15 cellular contexts compared by ENCODE assay signal in genomic region chr2:105887246-105887645, GRCh38.
DNase-seq lines count a peak whose midpoint lies in the region; ATAC-seq and TF ChIP-seq lines count a peak whose summit lies in the region.
"Had no signal": no experiment of that assay in that cellular context is flagged by ENCODE, and none has a peak within 500 bp of the region (broad histone marks: within the 10 kb centered on the region; RNA-seq: fewer than 3 reads in every experiment).

No MANE protein-coding gene starts in this region.

- H3K36me3 Mint-ChIP-seq in stimulated activated effector memory CD8-positive, alpha-beta T cell treated with anti-CD3 and anti-CD28 coated beads, Interleukin-12 subunit alpha, Interleukin-12 subunit beta, amount 100 ng/mL, for 72 hours = peaks cover 94% of the 10 kb centered on the region

- no peak for DNase-seq in activated CD4-positive, CD25-positive, alpha-beta regulatory T cell treated with anti-CD3 and anti-CD28 coated beads, Interleukin-2, amount 50 U/mL, for 72 hours
- DNase-seq in coronary artery (ENCODE audit: low spot score) = peak; percentile 24
- DNase-seq in stimulated activated effector memory CD8-positive, alpha-beta T cell treated with anti-CD3 and anti-CD28 coated beads, Interleukin-12 subunit alpha, Interleukin-12 subunit beta, amount 100 ng/mL, for 72 hours (ENCODE audit: low spot score in 2 of 2) = no peak
- no peak for DNase-seq in mesenteric fat pad (ENCODE audit: low spot score)
- DNase-seq: activated CD4-positive, CD25-positive, alpha-beta regulatory T cell; caudate nucleus; NCI-H1436; NCI-H446; transverse colon had no signal

- H3K27ac ChIP-seq in VCaP (peak overlapping the region; percentile 56), coronary artery (peak overlapping the region; percentile 54 to 66)
- H3K27ac ChIP-seq: parathyroid adenoma, SK-N-MC, transverse colon had no signal

- H3K9me3 Mint-ChIP-seq in stimulated activated effector memory CD8-positive, alpha-beta T cell treated with anti-CD3 and anti-CD28 coated beads, Interleukin-12 subunit alpha, Interleukin-12 subunit beta, amount 100 ng/mL, for 72 hours = no peaks in the 10 kb centered on the region

- TF ChIP-seq CTCF in VCaP (conservative IDR thresholded peaks at IDR 0.05) (no peak), coronary artery (IDR thresholded peaks at IDR 0.05) (no peak)

- no peak overlapping the region for H3K4me3 Mint-ChIP-seq in stimulated activated effector memory CD8-positive, alpha-beta T cell treated with anti-CD3 and anti-CD28 coated beads, Interleukin-12 subunit alpha, Interleukin-12 subunit beta, amount 100 ng/mL, for 72 hours

- H3K4me3 ChIP-seq in coronary artery = no peak overlapping the region
- H3K4me3 ChIP-seq: SK-N-MC, transverse colon had no signal

- peak overlapping the region; percentile 24 for H3K27ac Mint-ChIP-seq in stimulated activated effector memory CD8-positive, alpha-beta T cell treated with anti-CD3 and anti-CD28 coated beads, Interleukin-12 subunit alpha, Interleukin-12 subunit beta, amount 100 ng/mL, for 72 hours

- peaks cover 72% of the 10 kb centered on the region for H3K4me1 Mint-ChIP-seq in stimulated activated effector memory CD8-positive, alpha-beta T cell treated with anti-CD3 and anti-CD28 coated beads, Interleukin-12 subunit alpha, Interleukin-12 subunit beta, amount 100 ng/mL, for 72 hours

- ATAC-seq in activated CD4-positive, CD25-positive, alpha-beta regulatory T cell treated with anti-CD3 and anti-CD28 coated beads, Interleukin-2, amount 50 U/mL, for 24 hours = peak; percentile 31 to 39
- ATAC-seq in stimulated activated effector memory CD8-positive, alpha-beta T cell treated with anti-CD3 and anti-CD28 coated beads, Interleukin-12 subunit alpha, Interleukin-12 subunit beta, amount 100 ng/mL, for 72 hours = peak; percentile 51
- ATAC-seq in GM21786 (IDR thresholded peaks at IDR 0.05; ENCODE audit: unreplicated experiment) = no peak
- ATAC-seq in GM18909 (IDR thresholded peaks at IDR 0.05; ENCODE audit: poor library complexity, unreplicated experiment) = no peak

Comparison
In these comparisons a context has a peak if more than half of its experiments do, and no peak if none do; other contexts are left out.
1. ATAC-seq: peak in activated CD4-positive, CD25-positive, alpha-beta regulatory T cell treated with anti-CD3 and anti-CD28 coated beads, Interleukin-2, amount 50 U/mL, for 24 hours (2 of 2) and stimulated activated effector memory CD8-positive, alpha-beta T cell treated with anti-CD3 and anti-CD28 coated beads, Interleukin-12 subunit alpha, Interleukin-12 subunit beta, amount 100 ng/mL, for 72 hours (single experiment); none in GM21786 (single experiment) and GM18909 (single experiment).